ENCODE assay signal across 2 cellular contexts in the genomic region with DNA sequence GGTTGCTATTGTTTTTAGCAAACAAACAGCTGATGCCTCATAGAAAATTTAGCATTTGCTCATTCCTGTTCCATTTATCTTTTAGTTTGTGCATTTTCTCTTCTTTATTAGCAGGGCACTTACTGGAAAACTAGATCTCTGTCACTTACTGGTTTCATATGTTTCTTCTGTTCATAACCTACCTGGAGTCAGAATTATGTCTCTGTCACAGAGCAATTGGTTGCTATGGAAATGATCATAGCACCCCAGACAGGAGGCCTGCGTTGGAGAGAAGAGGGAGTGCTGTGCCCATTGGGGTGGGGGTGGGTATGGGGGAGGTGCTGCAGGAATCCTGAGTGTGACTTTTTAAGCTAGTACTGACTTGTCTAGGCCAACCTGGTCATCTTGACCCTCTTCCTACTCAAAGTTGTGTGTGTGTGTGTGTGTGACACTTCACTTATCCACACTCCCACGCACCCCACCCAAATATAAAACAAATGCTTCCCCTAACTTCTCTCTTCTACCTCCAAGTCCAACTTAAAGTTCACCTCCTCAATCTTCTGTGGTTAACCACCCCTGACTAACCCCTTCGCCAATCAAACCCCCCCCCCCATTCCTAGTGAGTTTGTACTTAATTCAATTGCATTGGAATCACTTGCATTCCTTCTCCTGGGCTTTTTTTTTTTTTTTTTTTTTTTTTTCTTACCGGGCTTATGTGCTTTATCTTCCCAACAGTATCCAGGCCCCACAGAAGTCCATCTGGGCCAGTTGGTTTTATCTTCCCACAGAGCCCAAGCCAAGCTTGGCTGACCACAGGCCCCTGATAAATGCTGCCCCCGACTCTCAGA.
TF ChIP-seq lines count a peak whose summit lies in the region.

No MANE protein-coding gene starts in this region.

TF ChIP-seq in HepG2, 621 proteins besides CTCF, POLR2A, EP300 and RAD21 (continued from another document):
- no peak for TF ChIP-seq SRF (IDR thresholded peaks at IDR 0.05; ENCODE audit: low read depth, low read length)
- TF ChIP-seq ZNF674 (CRISPR knock-in tag; IDR thresholded peaks at IDR 0.05; ENCODE audit: low read depth), result no peak
- no peak for TF ChIP-seq MEF2D (CRISPR knock-in tag; IDR thresholded peaks at IDR 0.05)
- no peak for TF ChIP-seq HCFC1 (IDR thresholded peaks at IDR 0.05; ENCODE audit: low read depth, low read length)
- no peak for TF ChIP-seq ZFP41 (CRISPR knock-in tag; IDR thresholded peaks at IDR 0.05; ENCODE audit: borderline replicate concordance)
- TF ChIP-seq, protein P1, sequence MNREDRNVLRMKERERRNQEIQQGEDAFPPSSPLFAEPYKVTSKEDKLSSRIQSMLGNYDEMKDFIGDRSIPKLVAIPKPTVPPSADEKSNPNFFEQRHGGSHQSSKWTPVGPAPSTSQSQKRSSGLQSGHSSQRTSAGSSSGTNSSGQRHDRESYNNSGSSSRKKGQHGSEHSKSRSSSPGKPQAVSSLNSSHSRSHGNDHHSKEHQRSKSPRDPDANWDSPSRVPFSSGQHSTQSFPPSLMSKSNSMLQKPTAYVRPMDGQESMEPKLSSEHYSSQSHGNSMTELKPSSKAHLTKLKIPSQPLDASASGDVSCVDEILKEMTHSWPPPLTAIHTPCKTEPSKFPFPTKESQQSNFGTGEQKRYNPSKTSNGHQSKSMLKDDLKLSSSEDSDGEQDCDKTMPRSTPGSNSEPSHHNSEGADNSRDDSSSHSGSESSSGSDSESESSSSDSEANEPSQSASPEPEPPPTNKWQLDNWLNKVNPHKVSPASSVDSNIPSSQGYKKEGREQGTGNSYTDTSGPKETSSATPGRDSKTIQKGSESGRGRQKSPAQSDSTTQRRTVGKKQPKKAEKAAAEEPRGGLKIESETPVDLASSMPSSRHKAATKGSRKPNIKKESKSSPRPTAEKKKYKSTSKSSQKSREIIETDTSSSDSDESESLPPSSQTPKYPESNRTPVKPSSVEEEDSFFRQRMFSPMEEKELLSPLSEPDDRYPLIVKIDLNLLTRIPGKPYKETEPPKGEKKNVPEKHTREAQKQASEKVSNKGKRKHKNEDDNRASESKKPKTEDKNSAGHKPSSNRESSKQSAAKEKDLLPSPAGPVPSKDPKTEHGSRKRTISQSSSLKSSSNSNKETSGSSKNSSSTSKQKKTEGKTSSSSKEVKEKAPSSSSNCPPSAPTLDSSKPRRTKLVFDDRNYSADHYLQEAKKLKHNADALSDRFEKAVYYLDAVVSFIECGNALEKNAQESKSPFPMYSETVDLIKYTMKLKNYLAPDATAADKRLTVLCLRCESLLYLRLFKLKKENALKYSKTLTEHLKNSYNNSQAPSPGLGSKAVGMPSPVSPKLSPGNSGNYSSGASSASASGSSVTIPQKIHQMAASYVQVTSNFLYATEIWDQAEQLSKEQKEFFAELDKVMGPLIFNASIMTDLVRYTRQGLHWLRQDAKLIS (CRISPR knock-in tag; IDR thresholded peaks at IDR 0.05), result no peak
- TF ChIP-seq ATF7 (IDR thresholded peaks at IDR 0.05), result no peak
- TF ChIP-seq ATF7 (CRISPR knock-in tag; IDR thresholded peaks at IDR 0.05), result no peak
- TF ChIP-seq, protein P2, sequence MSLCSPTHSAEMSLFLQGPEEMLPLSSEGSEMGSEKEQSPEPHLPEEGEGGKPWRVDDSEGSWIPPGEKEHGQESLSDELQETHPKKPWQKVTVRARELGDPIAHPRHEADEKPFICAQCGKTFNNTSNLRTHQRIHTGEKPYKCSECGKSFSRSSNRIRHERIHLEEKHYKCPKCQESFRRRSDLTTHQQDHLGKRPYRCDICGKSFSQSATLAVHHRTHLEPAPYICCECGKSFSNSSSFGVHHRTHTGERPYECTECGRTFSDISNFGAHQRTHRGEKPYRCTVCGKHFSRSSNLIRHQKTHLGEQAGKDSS (CRISPR knock-in tag; IDR thresholded peaks at IDR 0.05; ENCODE audit: borderline replicate concordance, low read depth), result no peak
- no peak for TF ChIP-seq ZNF143 (CRISPR knock-in tag; IDR thresholded peaks at IDR 0.05)
- no peak for TF ChIP-seq ZNF451 (CRISPR knock-in tag; IDR thresholded peaks at IDR 0.05)
- TF ChIP-seq MAFF (IDR thresholded peaks at IDR 0.05; ENCODE audit: low read depth, low read length), result no peak

TF ChIP-seq in SK-N-SH, 30 proteins besides CTCF, POLR2A, EP300 and RAD21 (continued from another document):
- TF ChIP-seq, protein P3, sequence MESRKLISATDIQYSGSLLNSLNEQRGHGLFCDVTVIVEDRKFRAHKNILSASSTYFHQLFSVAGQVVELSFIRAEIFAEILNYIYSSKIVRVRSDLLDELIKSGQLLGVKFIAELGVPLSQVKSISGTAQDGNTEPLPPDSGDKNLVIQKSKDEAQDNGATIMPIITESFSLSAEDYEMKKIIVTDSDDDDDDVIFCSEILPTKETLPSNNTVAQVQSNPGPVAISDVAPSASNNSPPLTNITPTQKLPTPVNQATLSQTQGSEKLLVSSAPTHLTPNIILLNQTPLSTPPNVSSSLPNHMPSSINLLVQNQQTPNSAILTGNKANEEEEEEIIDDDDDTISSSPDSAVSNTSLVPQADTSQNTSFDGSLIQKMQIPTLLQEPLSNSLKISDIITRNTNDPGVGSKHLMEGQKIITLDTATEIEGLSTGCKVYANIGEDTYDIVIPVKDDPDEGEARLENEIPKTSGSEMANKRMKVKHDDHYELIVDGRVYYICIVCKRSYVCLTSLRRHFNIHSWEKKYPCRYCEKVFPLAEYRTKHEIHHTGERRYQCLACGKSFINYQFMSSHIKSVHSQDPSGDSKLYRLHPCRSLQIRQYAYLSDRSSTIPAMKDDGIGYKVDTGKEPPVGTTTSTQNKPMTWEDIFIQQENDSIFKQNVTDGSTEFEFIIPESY (IDR thresholded peaks at IDR 0.05; ENCODE audit: borderline replicate concordance, low read depth), result no peak
